ENCODE assay signal across 29 cellular contexts in genomic region chr4:79652726-79653125, GRCh38.
DNase-seq lines count a peak whose midpoint lies in the region; ATAC-seq and TF ChIP-seq lines count a peak whose summit lies in the region.
"Had no signal": no experiment of that assay in that cellular context is flagged by ENCODE, and none has a peak within 500 bp of the region (broad histone marks: within the 10 kb centered on the region; RNA-seq: fewer than 3 reads in every experiment).

No MANE protein-coding gene starts in this region.

- H3K4me1 ChIP-seq in breast epithelium = no peaks in the 10 kb centered on the region
- H3K4me1 ChIP-seq in prostate gland (replicated peaks) = peaks cover 3% of the 10 kb centered on the region
- H3K4me1 ChIP-seq: A549, neural progenitor cell, upper lobe of right lung had no signal

- peaks cover 0 to 4% of the 10 kb centered on the region in 2 donors for H3K9me3 ChIP-seq in breast epithelium
- no peaks in the 10 kb centered on the region for H3K9me3 ChIP-seq in prostate gland
- H3K9me3 ChIP-seq: A549, psoas muscle, upper lobe of right lung had no signal

- DNase-seq in T47D (ENCODE audit: low read depth in 1 of 2, low spot score in 1 of 2) (peak; percentile 8 to 32), breast epithelium (ENCODE audit: low spot score in 2 of 2) (no peak), fibroblast of villous mesenchyme (ENCODE audit: low read depth) (peak; percentile 3), prostate gland (ENCODE audit: low spot score) (peak; percentile 53), iPS-NIHi11 (ENCODE audit: low spot score) (no peak), NCI-H146 treated with DMSO at 0.1 percent for 48 hours (lab: John Stamatoyannopoulos, UW; ENCODE audit: unreplicated experiment) (no peak)
- DNase-seq: activated CD4-positive, alpha-beta T cell treated with anti-CD3 and anti-CD28 coated beads for 48 hours; activated naive CD4-positive, alpha-beta T cell treated with anti-CD3 and anti-CD28 coated beads, Interleukin-2, amount 10 ng/mL, durations not matched to agents 7 days and 5 days; AML-193; amygdala; CD4-positive, alpha-beta memory T cell; glutamatergic neuron; left lung; mesendoderm; MG63; NCI-H1105; NCI-H187 treated with DMSO at 0.1 percent for 48 hours; NCI-H526; psoas muscle; SIG-M5; substantia nigra; upper lobe of right lung had no signal

- no peaks in the 10 kb centered on the region for H3K36me3 ChIP-seq in breast epithelium
- H3K36me3 ChIP-seq in prostate gland = no peaks in the 10 kb centered on the region
- H3K36me3 ChIP-seq: left lung, MG63, neural progenitor cell, upper lobe of right lung had no signal

- ATAC-seq in GM21723 (IDR thresholded peaks at IDR 0.05; ENCODE audit: unreplicated experiment) (no peak), HG02623 (IDR thresholded peaks at IDR 0.05; ENCODE audit: unreplicated experiment) (no peak)
- ATAC-seq: A549; activated T-helper 17 cell treated with anti-CD3 and anti-CD28 coated beads, Interleukin-2, amount 50 U/mL, for 72 hours; psoas muscle; stimulated activated effector memory CD8-positive, alpha-beta T cell treated with anti-CD3 and anti-CD28 coated beads, Interleukin-12 subunit alpha, Interleukin-12 subunit beta, amount 100 ng/mL, for 72 hours had no signal

- TF ChIP-seq POLR2A in breast epithelium (IDR thresholded peaks at IDR 0.05) = no peak
- no peak for TF ChIP-seq POLR2A in prostate gland (IDR thresholded peaks at IDR 0.05)

- H3K4me3 ChIP-seq in breast epithelium (no peak overlapping the region), fibroblast of villous mesenchyme (ENCODE audit: low read depth, low read length) (no peak overlapping the region), prostate gland (no peak overlapping the region)
- H3K4me3 ChIP-seq: A549, left lung, MG63, neural progenitor cell, psoas muscle, upper lobe of right lung had no signal

- no peaks in the 10 kb centered on the region for H3K27me3 ChIP-seq in breast epithelium
- no peaks in the 10 kb centered on the region for H3K27me3 ChIP-seq in prostate gland (replicated peaks; ENCODE audit: insufficient read depth)
- H3K27me3 ChIP-seq: left lung, MG63, neural progenitor cell, upper lobe of right lung had no signal

- TF ChIP-seq CTCF in breast epithelium (IDR thresholded peaks at IDR 0.05) (no peak), fibroblast of villous mesenchyme (IDR thresholded peaks at IDR 0.05; ENCODE audit: insufficient read depth, low read depth, low read length) (no peak), prostate gland (IDR thresholded peaks at IDR 0.05) (no peak)

- H3K27ac ChIP-seq in breast epithelium = no peak overlapping the region
- peak overlapping the region; percentile 72 to 85 for H3K27ac ChIP-seq in prostate gland
- H3K27ac ChIP-seq: A549, KMS-11, neural progenitor cell, psoas muscle had no signal

- in situ Hi-C loops in T47D (cut with HindIII; ENCODE audit: low pct_unique_long_range_greater_than_20kb, low sequenced_read_pairs) = no loop called here

- intact Hi-C loops in breast epithelium (cut with DNase I; ENCODE audit: low total_unique reads) (no loop called here), prostate gland (cut with DNase I) (no loop called here)

Comparison
In these comparisons a context has a peak if more than half of its experiments do, and no peak if none do; other contexts are left out.
1. DNase-seq: peak in T47D (2 of 2), fibroblast of villous mesenchyme (single experiment) and prostate gland (single experiment); none in breast epithelium (0 of 2), iPS-NIHi11 (single experiment) and NCI-H146 treated with DMSO at 0.1 percent for 48 hours (single experiment).
2. H3K27ac ChIP-seq: peak in prostate gland (2 of 2); none in breast epithelium (0 of 2).